ENCODE assay signal across 23 cellular contexts in genomic region chr6:119172813-119173212, GRCh38.
DNase-seq lines count a peak whose midpoint lies in the region; ATAC-seq, FAIRE-seq and TF ChIP-seq lines count a peak whose summit lies in the region.
"Had no signal": no experiment of that assay in that cellular context is flagged by ENCODE, and none has a peak within 500 bp of the region (broad histone marks: within the 10 kb centered on the region; RNA-seq: fewer than 3 reads in every experiment).

No MANE protein-coding gene starts in this region.

- TF ChIP-seq RAD21 in K562 (CRISPR knock-in tag; conservative IDR thresholded peaks at IDR 0.05 in 1 of 2, IDR thresholded peaks at IDR 0.05 in 1 of 2) = no peak

- H3K4me3 Mint-ChIP-seq in chondrocyte (ENCODE audit: unreplicated experiment) = no peak overlapping the region
- H3K4me3 Mint-ChIP-seq in natural killer cell = no peak overlapping the region
- H3K4me3 Mint-ChIP-seq: mesothelial cell of epicardium, nephron progenitor cell had no signal

- H3K27me3 Mint-ChIP-seq in chondrocyte (ENCODE audit: low read depth) (no peaks in the 10 kb centered on the region), natural killer cell (ENCODE audit: low read depth in 2 of 2) (peaks cover 0 to 17% of the 10 kb centered on the region in 2 donors)

- no peaks in the 10 kb centered on the region for H3K27me3 ChIP-seq in K562 (ENCODE audit: control insufficient read depth in 2 of 2, insufficient read depth in 2 of 2, low read length in 2 of 2)
- H3K27me3 ChIP-seq in foreskin keratinocyte = no peaks in the 10 kb centered on the region
- H3K27me3 ChIP-seq in neuronal stem cell (ENCODE audit: control insufficient read depth in 3 of 3, insufficient read depth in 3 of 3, low read depth in 1 of 3, low read length in 3 of 3) = no peaks in the 10 kb centered on the region
- H3K27me3 ChIP-seq: BLaER1 treated with 17β-estradiol and CSF1 and Interleukin-3, amounts not matched to agents 10 nM and 100 nM had no signal

- no peaks in the 10 kb centered on the region for H3K79me2 ChIP-seq in K562 (ENCODE audit: control insufficient read depth, insufficient read depth, low read length)

- H3K79me1 ChIP-seq in neuronal stem cell (ENCODE audit: low read depth, low read length) = no peaks in the 10 kb centered on the region

- CTCF ChIA-PET in K562 (lab: Yijun Ruan, JAX; ENCODE audit: low intra/inter-chr PET ratio) = no interaction called here

- no peak overlapping the region for H3K4me3 ChIP-seq in AG10803 (ENCODE audit: low read length)
- H3K4me3 ChIP-seq in K562 = no peak overlapping the region
- H3K4me3 ChIP-seq in neuronal stem cell (ENCODE audit: low read length in 2 of 2) = no peak overlapping the region
- H3K4me3 ChIP-seq: A549; BLaER1 treated with 17β-estradiol and CSF1 and Interleukin-3, amounts not matched to agents 10 nM and 100 nM; prostate gland had no signal

- no peak for FAIRE-seq in K562 (lab: Jason Lieb, UNC)
- FAIRE-seq: A549, frontal cortex had no signal

- peak; percentile 33 for ATAC-seq in HG02798 (IDR thresholded peaks at IDR 0.05; ENCODE audit: poor library complexity, unreplicated experiment)
- no peak for ATAC-seq in K562
- ATAC-seq in foreskin keratinocyte = peak; percentile 82
- ATAC-seq in natural killer cell = no peak
- ATAC-seq: A549, left colon had no signal

- no peaks in the 10 kb centered on the region for H3K9me1 ChIP-seq in K562 (ENCODE audit: control insufficient read depth, insufficient read depth, low read length)

- H2AK5ac ChIP-seq in neuronal stem cell (ENCODE audit: low read depth, low read length) = no peak overlapping the region

- no peak overlapping the region for H3K14ac ChIP-seq in neuronal stem cell (ENCODE audit: low read length)

- peaks cover 13% of the 10 kb centered on the region for H3K4me1 Mint-ChIP-seq in chondrocyte (ENCODE audit: low read depth)
- H3K4me1 Mint-ChIP-seq in natural killer cell = peaks cover 5 to 13% of the 10 kb centered on the region in 2 donors
- H3K4me1 Mint-ChIP-seq: nephron progenitor cell had no signal

- no peak overlapping the region for H2BK15ac ChIP-seq in neuronal stem cell (ENCODE audit: low read length)

- H3K27ac ChIP-seq in K562 (ENCODE audit: extremely low read depth, low read depth, low read length) = no peak overlapping the region
- no peak overlapping the region for H3K27ac ChIP-seq in foreskin keratinocyte
- H3K27ac ChIP-seq in neuronal stem cell (replicated peaks; ENCODE audit: low read length) = no peak overlapping the region
- H3K27ac ChIP-seq: A549; BLaER1 treated with 17β-estradiol and CSF1 and Interleukin-3, amounts not matched to agents 10 nM and 100 nM; prostate gland; WERI-Rb-1 had no signal

- BruUV-seq in K562 (replicated peaks; lab: Mats Ljungman, UMichigan) = no TSS peak

- H3K9ac ChIP-seq in K562 (ENCODE audit: insufficient read depth in 1 of 2, low read depth in 2 of 2, low read length in 2 of 2) (no peak overlapping the region), neuronal stem cell (ENCODE audit: low read depth, low read length, poor library complexity) (no peak overlapping the region)
- H3K9ac ChIP-seq: BLaER1 treated with 17β-estradiol and CSF1 and Interleukin-3, amounts not matched to agents 10 nM and 100 nM had no signal

- POLR2A ChIA-PET in K562 (lab: Yijun Ruan, JAX) = interaction anchor here (0.6 to 1.9 kb wide), 10 partner anchors 8 to 178 kb away, joined by 3 to 6 read pairs (median 4); no protein-coding TSS in a partner anchor

- H3K36me3 Mint-ChIP-seq in chondrocyte (ENCODE audit: low read depth) (no peaks in the 10 kb centered on the region), natural killer cell (no peaks in the 10 kb centered on the region)

- no peak for TF ChIP-seq CTCF in AG10803 (conservative IDR thresholded peaks at IDR 0.05; ENCODE audit: low read length)
- no peak for TF ChIP-seq CTCF in K562 (IDR thresholded peaks at IDR 0.05 in 2 of 3, conservative IDR thresholded peaks at IDR 0.05 in 1 of 3; ENCODE audit: insufficient read depth in 2 of 3, low read depth in 1 of 3, low read length in 3 of 3)
- no peak for TF ChIP-seq CTCF in foreskin keratinocyte (conservative IDR thresholded peaks at IDR 0.05)
- TF ChIP-seq CTCF in chondrocyte (IDR thresholded peaks at IDR 0.05) = no peak
- no peak for TF ChIP-seq CTCF in natural killer cell (IDR thresholded peaks at IDR 0.05)

- no peak overlapping the region for H3K18ac ChIP-seq in neuronal stem cell (ENCODE audit: low read length)

- H2AFZ ChIP-seq in K562 (ENCODE audit: low read depth, low read length) = no peak overlapping the region
- no peak overlapping the region for H2AFZ ChIP-seq in neuronal stem cell (ENCODE audit: low read length)

- 14% methylated on average over 2 of the region's 2 CpGs for WGBS in K562 (ENCODE audit: insufficient coverage, low coverage, missing lambda C conversion rate)
- no CpG with 5 or more reads among the region's 2 CpGs for WGBS in neuronal stem cell (ENCODE audit: extremely low coverage in 2 of 2, insufficient read length in 2 of 2, insufficient replicate concordance in 1 of 2), 2 donors

- peaks cover 15% of the 10 kb centered on the region; the same call in 1 of the 3 replicates for H3K36me3 ChIP-seq in K562 (ENCODE audit: control insufficient read depth, insufficient read depth, low read length)
- H3K36me3 ChIP-seq in neuronal stem cell (replicated peaks in 1 of 2; ENCODE audit: control insufficient read depth in 2 of 2, insufficient read depth in 2 of 2, low read length in 2 of 2) = no peaks in the 10 kb centered on the region
- H3K36me3 ChIP-seq: BLaER1 treated with 17β-estradiol and CSF1 and Interleukin-3, amounts not matched to agents 10 nM and 100 nM; prostate gland; WERI-Rb-1 had no signal

- intact Hi-C loops in K562 (cut with micrococcal nuclease) = no loop called here
- intact Hi-C loops in natural killer cell (cut with micrococcal nuclease) = no loop called here

- in situ Hi-C loops in K562 (cut with MboI) = no loop called here

- H3K9me3 ChIP-seq in K562 (replicated peaks; ENCODE audit: control insufficient read depth, insufficient read depth, low read depth, low read length) (no peaks in the 10 kb centered on the region), neuronal stem cell (replicated peaks in 1 of 2; ENCODE audit: control insufficient read depth in 2 of 2, insufficient read depth in 1 of 2, low read depth in 1 of 2, low read length in 2 of 2) (no peaks in the 10 kb centered on the region)
- H3K9me3 ChIP-seq: A549; BLaER1 treated with 17β-estradiol and CSF1 and Interleukin-3, amounts not matched to agents 10 nM and 100 nM; prostate gland had no signal

- no peak for TF ChIP-seq POLR2A in K562 (conservative IDR thresholded peaks at IDR 0.05)

- no peak overlapping the region for H3K23ac ChIP-seq in neuronal stem cell (ENCODE audit: low read depth, low read length, poor library complexity)

- no peak overlapping the region for H2BK5ac ChIP-seq in neuronal stem cell (ENCODE audit: low read length)

- H3K4me1 ChIP-seq in K562 (replicated peaks in 1 of 2; ENCODE audit: control insufficient read depth in 2 of 2, insufficient read depth in 2 of 2, low read length in 2 of 2) = peaks cover 0 to 20% of the 10 kb centered on the region in 2 experiments; a peak in 3 of 5 replicates
- H3K4me1 ChIP-seq in foreskin keratinocyte = peaks cover 7% of the 10 kb centered on the region
- no peaks in the 10 kb centered on the region for H3K4me1 ChIP-seq in neuronal stem cell (ENCODE audit: control insufficient read depth in 2 of 2, insufficient read depth in 1 of 2, low read depth in 1 of 2, low read length in 2 of 2)
- H3K4me1 ChIP-seq: A549; BLaER1 treated with 17β-estradiol and CSF1 and Interleukin-3, amounts not matched to agents 10 nM and 100 nM; prostate gland had no signal

- H4K8ac ChIP-seq in neuronal stem cell (ENCODE audit: low read depth, low read length) = no peak overlapping the region

- DNase-seq in AG10803 (ENCODE audit: low read depth) = peak; percentile 37
- peak in 1 of 4 experiments; percentile 46 for DNase-seq in K562 (ENCODE audit: extremely low read depth in 1 of 4, low spot score in 3 of 4)
- peak in 1 of 2 donors; percentile 66 for DNase-seq in foreskin keratinocyte
- no peak for DNase-seq in chondrocyte (ENCODE audit: low spot score)
- no peak for DNase-seq in natural killer cell
- DNase-seq in neuronal stem cell (ENCODE audit: low spot score) = no peak
- no peak for DNase-seq in iPS-NIHi7 (ENCODE audit: extremely low spot score)
- DNase-seq: activated CD4-positive, alpha-beta T cell treated with anti-CD3 and anti-CD28 coated beads, Interleukin-2, amount 50 U/mL, for 4 hours; activated naive CD4-positive, alpha-beta T cell treated with Interleukin-2 at 50 U/mL for 16 hours; anterior cingulate cortex; KG1; left colon; NCI-H1105; nephron progenitor cell; SHP77 treated with DMSO at 0.1 percent for 48 hours; stimulated activated CD8-positive, alpha-beta memory T cell treated with anti-CD3 and anti-CD28 coated beads, Interleukin-4, amount 100 ng/mL, for 48 hours; WERI-Rb-1 had no signal

- H3K9me3 Mint-ChIP-seq in chondrocyte (ENCODE audit: low read depth) (no peaks in the 10 kb centered on the region), natural killer cell (no peaks in the 10 kb centered on the region)
- H3K9me3 Mint-ChIP-seq: mesothelial cell of epicardium, nephron progenitor cell had no signal

- no peak overlapping the region for H2BK12ac ChIP-seq in neuronal stem cell (ENCODE audit: low read length)

- no peak for TF ChIP-seq EP300 in K562 (IDR thresholded peaks at IDR 0.05; ENCODE audit: low read length)

- no peak overlapping the region for H3K4ac ChIP-seq in neuronal stem cell (ENCODE audit: low read length)

- no peak overlapping the region for H3K4me2 ChIP-seq in K562 (ENCODE audit: insufficient read depth, low read length)
- H3K4me2 ChIP-seq in neuronal stem cell (ENCODE audit: insufficient read depth, low read length, poor library complexity, severe bottlenecking) = no peak overlapping the region
- H3K4me2 ChIP-seq: A549; BLaER1 treated with 17β-estradiol and CSF1 and Interleukin-3, amounts not matched to agents 10 nM and 100 nM had no signal

- H4K91ac ChIP-seq in neuronal stem cell (ENCODE audit: low read depth, low read length, poor library complexity) = no peak overlapping the region

- H4K20me1 ChIP-seq in K562 (replicated peaks; ENCODE audit: control insufficient read depth, insufficient read depth, low read length) = no peaks in the 10 kb centered on the region
- H4K20me1 ChIP-seq: BLaER1 treated with 17β-estradiol and CSF1 and Interleukin-3, amounts not matched to agents 10 nM and 100 nM had no signal

- H3K27ac Mint-ChIP-seq in chondrocyte (ENCODE audit: unreplicated experiment) (no peak overlapping the region), natural killer cell (no peak overlapping the region)
- H3K27ac Mint-ChIP-seq: nephron progenitor cell had no signal

- H2BK120ac ChIP-seq in neuronal stem cell (ENCODE audit: low read depth, low read length) = no peak overlapping the region

TF ChIP-seq in K562, 482 proteins besides CTCF, POLR2A, EP300 and RAD21 (continues in another document):
- TF ChIP-seq CHD4 (IDR thresholded peaks at IDR 0.05; ENCODE audit: insufficient read depth, insufficient replicate concordance, low read depth, low read length, poor library complexity, severe bottlenecking) = no peak
- TF ChIP-seq NR2C1 (IDR thresholded peaks at IDR 0.05) = peak; percentile 90
- peak; percentile 91 for TF ChIP-seq NR2C1 (tag; IDR thresholded peaks at IDR 0.05)
- TF ChIP-seq SOX6 (IDR thresholded peaks at IDR 0.05) = no peak
- peak; percentile 30 for TF ChIP-seq MEIS2 (IDR thresholded peaks at IDR 0.05; ENCODE audit: partially characterized antibody)

Comparison
In these comparisons a context has a peak if more than half of its experiments do, and no peak if none do; other contexts are left out.
1. ATAC-seq: peak in HG02798 (single experiment) and foreskin keratinocyte (single experiment); none in K562 (single experiment) and natural killer cell (0 of 3).